Comparison of ENCODE assay signal across 15 cellular contexts in genomic region chr2:133581027-133581760, GRCh38. TPM values are rescaled to one million over a fixed set of nuclear protein-coding genes. Genes with fewer than 3 reads are reported as not detected.
A peak's percentile ranks its signal among the peaks of the same experiment; 100 is the strongest.
DNase-seq lines count a peak whose midpoint lies in the region; ATAC-seq and TF ChIP-seq lines count a peak whose summit lies in the region.
"Had no signal": no experiment of that assay in that cellular context is flagged by ENCODE, and none has a peak within 500 bp of the region (broad histone marks: within the 10 kb centered on the region; RNA-seq: fewer than 3 reads in every experiment).

No MANE protein-coding gene starts in this region.

- no peak overlapping the region for H3K23ac ChIP-seq in neuronal stem cell (ENCODE audit: low read depth, low read length, poor library complexity)

- H4K8ac ChIP-seq in neuronal stem cell (ENCODE audit: low read depth, low read length): no peak overlapping the region

- TF ChIP-seq CTCF in LNCaP clone FGC (IDR thresholded peaks at IDR 0.05; ENCODE audit: control insufficient read depth, extremely low read depth, insufficient read depth) (no peak), endodermal cell (conservative IDR thresholded peaks at IDR 0.05) (peak; percentile 59), right lobe of liver (IDR thresholded peaks at IDR 0.05) (peak in 2 of 4 donors; percentile 14 to 19)

- H3K4me3 ChIP-seq in LNCaP clone FGC (ENCODE audit: low read depth, low read length) (no peak overlapping the region), endodermal cell (ENCODE audit: low read length) (no peak overlapping the region), right lobe of liver (no peak overlapping the region), neuronal stem cell (ENCODE audit: low read length in 2 of 2) (no peak overlapping the region)
- H3K4me3 ChIP-seq: ovary had no signal

- H3K9ac ChIP-seq in endodermal cell (ENCODE audit: extremely low read depth, low read length, poor library complexity, severe bottlenecking) (no peak overlapping the region), neuronal stem cell (ENCODE audit: low read depth, low read length, poor library complexity) (no peak overlapping the region)

- no peak for TF ChIP-seq POLR2A in right lobe of liver (IDR thresholded peaks at IDR 0.05)

- H3K4me3 Mint-ChIP-seq in endodermal cell: no peak overlapping the region
- H3K4me3 Mint-ChIP-seq: stimulated activated naive CD8-positive, alpha-beta T cell treated with anti-CD3 and anti-CD28 coated beads, Interleukin-15, amount 100 ng/mL, for 72 hours had no signal

- H2BK12ac ChIP-seq in neuronal stem cell (ENCODE audit: low read length): no peak overlapping the region

- no peak overlapping the region for H2AFZ ChIP-seq in neuronal stem cell (ENCODE audit: low read length)

- H3K4me2 ChIP-seq in neuronal stem cell (ENCODE audit: insufficient read depth, low read length, poor library complexity, severe bottlenecking): no peak overlapping the region

- H2BK120ac ChIP-seq in neuronal stem cell (ENCODE audit: low read depth, low read length): no peak overlapping the region

- no peaks in the 10 kb centered on the region for H3K36me3 ChIP-seq in endodermal cell (ENCODE audit: control insufficient read depth, insufficient read depth, low read length)
- H3K36me3 ChIP-seq in right lobe of liver: no peaks in the 10 kb centered on the region
- H3K36me3 ChIP-seq in neuronal stem cell (replicated peaks in 1 of 2; ENCODE audit: control insufficient read depth in 2 of 2, insufficient read depth in 2 of 2, low read length in 2 of 2): peaks cover 0 to 25% of the 10 kb centered on the region in 2 donors
- H3K36me3 ChIP-seq: ovary had no signal

- no peaks in the 10 kb centered on the region for H3K9me3 Mint-ChIP-seq in endodermal cell
- H3K9me3 Mint-ChIP-seq: stimulated activated naive CD8-positive, alpha-beta T cell treated with anti-CD3 and anti-CD28 coated beads, Interleukin-15, amount 100 ng/mL, for 72 hours had no signal

- ATAC-seq in right lobe of liver (peak in 3 of 4 donors; percentile 27 to 66 (median 36)), HG03159 (IDR thresholded peaks at IDR 0.05; ENCODE audit: unreplicated experiment) (no peak)
- ATAC-seq: stimulated activated naive CD8-positive, alpha-beta T cell treated with anti-CD3 and anti-CD28 coated beads, Interleukin-15, amount 100 ng/mL, for 72 hours had no signal

- H3K4me1 Mint-ChIP-seq in endodermal cell: no peaks in the 10 kb centered on the region
- H3K4me1 Mint-ChIP-seq: stimulated activated naive CD8-positive, alpha-beta T cell treated with anti-CD3 and anti-CD28 coated beads, Interleukin-15, amount 100 ng/mL, for 72 hours had no signal

- intact Hi-C loops in right lobe of liver (cut with DNase I): no loop called here

- 75% methylated on average over 1 of the region's 1 CpG; no CpG with 5 or more reads in 1 of the 2 experiments for WGBS in endodermal cell (ENCODE audit: insufficient coverage in 1 of 2, insufficient read length in 1 of 2), 2 experiments
- 69% methylated on average over 1 of the region's 1 CpG for WGBS in right lobe of liver (ENCODE audit: insufficient coverage, low coverage, low lambda C conversion rate, missing lambda C conversion rate)
- WGBS in neuronal stem cell (ENCODE audit: extremely low coverage in 2 of 2, insufficient read length in 2 of 2, insufficient replicate concordance in 1 of 2), 2 donors: no CpG with 5 or more reads among the region's 1 CpG

- H3K4me1 ChIP-seq in endodermal cell (ENCODE audit: control insufficient read depth, insufficient read depth, low read length) (no peaks in the 10 kb centered on the region), right lobe of liver (peaks cover 0 to 15% (median 6%) of the 10 kb centered on the region in 4 donors), neuronal stem cell (ENCODE audit: control insufficient read depth in 2 of 2, insufficient read depth in 1 of 2, low read depth in 1 of 2, low read length in 2 of 2) (peaks cover 0 to 7% of the 10 kb centered on the region in 2 donors)

- no peak overlapping the region for H3K27ac Mint-ChIP-seq in endodermal cell
- H3K27ac Mint-ChIP-seq: stimulated activated naive CD8-positive, alpha-beta T cell treated with anti-CD3 and anti-CD28 coated beads, Interleukin-15, amount 100 ng/mL, for 72 hours had no signal

- H3K9me3 ChIP-seq in endodermal cell (ENCODE audit: control insufficient read depth, low read length) (no peaks in the 10 kb centered on the region), right lobe of liver (no peaks in the 10 kb centered on the region), neuronal stem cell (replicated peaks in 1 of 2; ENCODE audit: control insufficient read depth in 2 of 2, insufficient read depth in 1 of 2, low read depth in 1 of 2, low read length in 2 of 2) (no peaks in the 10 kb centered on the region)
- H3K9me3 ChIP-seq: ovary had no signal

- no peak overlapping the region for H3K4ac ChIP-seq in neuronal stem cell (ENCODE audit: low read length)

- H3K79me1 ChIP-seq in neuronal stem cell (ENCODE audit: low read depth, low read length): no peaks in the 10 kb centered on the region

- DNase-seq in EL (peak; percentile 51), LNCaP clone FGC (ENCODE audit: low read depth) (peak; percentile 52), endodermal cell (peak; percentile 68), right lobe of liver (peak in 1 of 3 donors; percentile 71), RKO (ENCODE audit: low spot score) (no peak), neuronal stem cell (ENCODE audit: low spot score) (no peak)
- DNase-seq: activated CD8-positive, alpha-beta memory T cell treated with anti-CD3 and anti-CD28 coated beads for 24 hours; activated gamma-delta T cell; foreskin melanocyte; NCI-H1417 treated with DMSO at 0.1 percent for 48 hours; NCI-H226; ovary; stimulated activated CD4-positive, alpha-beta T cell treated with anti-CD3 and anti-CD28 coated beads, Interleukin-12 subunit alpha, Interleukin-12 subunit beta, amount 100 ng/mL, for 4 hours; stimulated activated naive CD8-positive, alpha-beta T cell treated with anti-CD3 and anti-CD28 coated beads, Interleukin-15, amount 100 ng/mL, for 72 hours had no signal

- H3K14ac ChIP-seq in neuronal stem cell (ENCODE audit: low read length): no peak overlapping the region

- H3K27ac ChIP-seq in endodermal cell (ENCODE audit: low read depth, low read length) (no peak overlapping the region), right lobe of liver (no peak overlapping the region), neuronal stem cell (replicated peaks; ENCODE audit: low read length) (no peak overlapping the region)
- H3K27ac ChIP-seq: ovary had no signal

- H3K18ac ChIP-seq in neuronal stem cell (ENCODE audit: low read length): no peak overlapping the region

- H2BK15ac ChIP-seq in neuronal stem cell (ENCODE audit: low read length): no peak overlapping the region

- H3K27me3 ChIP-seq in endodermal cell (ENCODE audit: control insufficient read depth, insufficient read depth, low read length, poor library complexity, severe bottlenecking): peaks cover 6% of the 10 kb centered on the region
- no peaks in the 10 kb centered on the region for H3K27me3 ChIP-seq in right lobe of liver
- H3K27me3 ChIP-seq in neuronal stem cell (ENCODE audit: control insufficient read depth in 3 of 3, insufficient read depth in 3 of 3, low read depth in 1 of 3, low read length in 3 of 3): no peaks in the 10 kb centered on the region
- H3K27me3 ChIP-seq: ovary had no signal

- peaks cover 4% of the 10 kb centered on the region for H3K27me3 Mint-ChIP-seq in endodermal cell (ENCODE audit: insufficient read depth)
- H3K27me3 Mint-ChIP-seq: stimulated activated naive CD8-positive, alpha-beta T cell treated with anti-CD3 and anti-CD28 coated beads, Interleukin-15, amount 100 ng/mL, for 72 hours had no signal

- H2AK5ac ChIP-seq in neuronal stem cell (ENCODE audit: low read depth, low read length): no peak overlapping the region

- H2BK5ac ChIP-seq in neuronal stem cell (ENCODE audit: low read length): no peak overlapping the region

- H3K36me3 Mint-ChIP-seq in endodermal cell (ENCODE audit: low read depth): no peaks in the 10 kb centered on the region

- no peak overlapping the region for H4K91ac ChIP-seq in neuronal stem cell (ENCODE audit: low read depth, low read length, poor library complexity)

RNA-seq across cellular contexts. Expression of gene NCKAP5, which starts 12.9 kb away (rescaled TPM):
- total RNA-seq in endodermal cell: under 1 TPM; 0.58 to 0.92 TPM
- 10.9 TPM for polyA plus RNA-seq in endodermal cell (2013, experiment 1 of 2)
- 10.6 TPM for polyA plus RNA-seq in endodermal cell (2013, experiment 2 of 2)
- total RNA-seq in right lobe of liver: 10 to 100 TPM in 1 of 6 experiments, 1 to 10 TPM in 5; 3.6 to 11.7 (median 6.9) TPM
- 0.50 TPM for polyA plus RNA-seq in neuronal stem cell (2013, experiment 1 of 2)
- 0.53 TPM for polyA plus RNA-seq in neuronal stem cell (2013, experiment 2 of 2)

Comparison
In these comparisons a context has a peak if more than half of its experiments do, and no peak if none do; other contexts are left out.
1. DNase-seq: peak in EL (single experiment), LNCaP clone FGC (single experiment) and endodermal cell (single experiment); none in RKO (single experiment) and neuronal stem cell (single experiment).